24 cellular contexts compared by ENCODE assay signal in genomic region chr11:112615238-112615637, GRCh38.
DNase-seq lines count a peak whose midpoint lies in the region; ATAC-seq, FAIRE-seq and TF ChIP-seq lines count a peak whose summit lies in the region.
"Had no signal": no experiment of that assay in that cellular context is flagged by ENCODE, and none has a peak within 500 bp of the region (broad histone marks: within the 10 kb centered on the region; RNA-seq: fewer than 3 reads in every experiment).

No MANE protein-coding gene starts in this region.

- BruUV-seq in mammary epithelial cell (replicated peaks; lab: Mats Ljungman, UMichigan): no TSS peak

- peak overlapping the region; percentile 67 for H3K27ac ChIP-seq in mammary epithelial cell (ENCODE audit: insufficient read depth, low read depth, low read length)
- H3K27ac ChIP-seq in breast epithelium: peak overlapping the region in 1 of 2 donors; percentile 82
- peak overlapping the region; percentile 65 to 86 (median 76) for H3K27ac ChIP-seq in esophagus squamous epithelium
- no peak overlapping the region for H3K27ac ChIP-seq in left ventricle myocardium inferior (replicated peaks)
- H3K27ac ChIP-seq: Peyer's patch had no signal

- H3K9me3 ChIP-seq in mammary epithelial cell (replicated peaks; ENCODE audit: insufficient read depth, low read length): no peaks in the 10 kb centered on the region
- H3K9me3 ChIP-seq in breast epithelium: no peaks in the 10 kb centered on the region
- no peaks in the 10 kb centered on the region for H3K9me3 ChIP-seq in esophagus squamous epithelium
- no peaks in the 10 kb centered on the region for H3K9me3 ChIP-seq in left ventricle myocardium inferior (replicated peaks)
- H3K9me3 ChIP-seq: BE2C, HAP-1, MG63, Peyer's patch, SK-N-SH had no signal

- H3K9ac ChIP-seq in mammary epithelial cell (ENCODE audit: insufficient read depth, low read length): no peak overlapping the region
- H3K9ac ChIP-seq: SK-N-SH had no signal

- peaks cover 57% of the 10 kb centered on the region for H3K4me1 ChIP-seq in mammary epithelial cell (ENCODE audit: insufficient read depth, low read length)
- H3K4me1 ChIP-seq in breast epithelium: peaks cover 0 to 17% of the 10 kb centered on the region in 2 donors
- peaks cover 27 to 69% (median 30%) of the 10 kb centered on the region in 3 donors for H3K4me1 ChIP-seq in esophagus squamous epithelium
- peaks cover 33% of the 10 kb centered on the region for H3K4me1 ChIP-seq in left ventricle myocardium inferior
- H3K4me1 ChIP-seq: HAP-1 had no signal

- no peaks in the 10 kb centered on the region for H3K79me2 ChIP-seq in mammary epithelial cell (ENCODE audit: insufficient read depth, low read length)

- H3K36me3 ChIP-seq in mammary epithelial cell (ENCODE audit: insufficient read depth, low read length): no peaks in the 10 kb centered on the region
- no peaks in the 10 kb centered on the region for H3K36me3 ChIP-seq in breast epithelium
- H3K36me3 ChIP-seq in esophagus squamous epithelium: no peaks in the 10 kb centered on the region
- no peaks in the 10 kb centered on the region for H3K36me3 ChIP-seq in left ventricle myocardium inferior
- H3K36me3 ChIP-seq: BE2C, HAP-1, MG63, Peyer's patch had no signal

- in situ Hi-C loops in mammary epithelial cell (cut with MboI; ENCODE audit: low sequenced_read_pairs in 2 of 2): no loop called here

- H3K9me3 Mint-ChIP-seq in dendritic cell treated with granulocyte-macrophage colony-stimulating factor and Interleukin-4, amounts not matched to agents 40 ng/mL and 50 ng/mL, for 4 days: no peaks in the 10 kb centered on the region
- H3K9me3 Mint-ChIP-seq in naive thymus-derived CD8-positive, alpha-beta T cell: no peaks in the 10 kb centered on the region

- H4K20me1 ChIP-seq in mammary epithelial cell (ENCODE audit: insufficient read depth, low read length): no peaks in the 10 kb centered on the region

- no peaks in the 10 kb centered on the region for H3K36me3 Mint-ChIP-seq in dendritic cell treated with granulocyte-macrophage colony-stimulating factor and Interleukin-4, amounts not matched to agents 40 ng/mL and 50 ng/mL, for 4 days (ENCODE audit: low read depth)
- no peaks in the 10 kb centered on the region for H3K36me3 Mint-ChIP-seq in naive thymus-derived CD8-positive, alpha-beta T cell
- H3K36me3 Mint-ChIP-seq: CD4-positive, CD25-positive, alpha-beta regulatory T cell had no signal

- peaks cover 64% of the 10 kb centered on the region for H3K4me1 Mint-ChIP-seq in dendritic cell treated with granulocyte-macrophage colony-stimulating factor and Interleukin-4, amounts not matched to agents 40 ng/mL and 50 ng/mL, for 4 days (ENCODE audit: low read depth)
- H3K4me1 Mint-ChIP-seq in naive thymus-derived CD8-positive, alpha-beta T cell: peaks cover 0 to 4% (median 0%) of the 10 kb centered on the region in 4 donors
- H3K4me1 Mint-ChIP-seq: CD4-positive, CD25-positive, alpha-beta regulatory T cell had no signal

- DNase-seq in mammary epithelial cell (peak; percentile 51), breast epithelium (ENCODE audit: low spot score in 2 of 2) (no peak), esophagus squamous epithelium (lab: John Stamatoyannopoulos, UW) (no peak), urothelium cell line (ENCODE audit: low spot score) (no peak), left ventricle myocardium inferior (no peak)
- DNase-seq in naive thymus-derived CD8-positive, alpha-beta T cell: no peak
- DNase-seq: 8988T; ACHN; BE2C; CD4-positive, CD25-positive, alpha-beta regulatory T cell; DMS53; GOT3; HFFc6; KBM-7; MG63; NCI-H2029; NCI-H226; NCI-H510A; NCI-H69; Peyer's patch; SK-N-SH had no signal

- POLR2A ChIA-PET in naive thymus-derived CD8-positive, alpha-beta T cell (lab: Charles Lee): no interaction called here

- FAIRE-seq in urothelium cell line (lab: Jason Lieb, UNC): peak; percentile 73

- no peak for ATAC-seq in naive thymus-derived CD8-positive, alpha-beta T cell
- no peak for ATAC-seq in GM18520 (IDR thresholded peaks at IDR 0.05; ENCODE audit: unreplicated experiment)

- dilution Hi-C loops in mammary epithelial cell (cut with HindIII; ENCODE audit: low sequenced_read_pairs): no loop called here

- H3K4me3 ChIP-seq in mammary epithelial cell (replicated peaks in 1 of 3; ENCODE audit: insufficient read depth in 1 of 3, low read depth in 2 of 3, low read length in 3 of 3) (no peak overlapping the region), breast epithelium (no peak overlapping the region), esophagus squamous epithelium (no peak overlapping the region), left ventricle myocardium inferior (no peak overlapping the region)
- H3K4me3 ChIP-seq: HAP-1, MG63, Peyer's patch had no signal

- TF ChIP-seq CTCF in mammary epithelial cell (conservative IDR thresholded peaks at IDR 0.05 in 1 of 2, IDR thresholded peaks at IDR 0.05 in 1 of 2; ENCODE audit: extremely low read depth in 1 of 2, insufficient read depth in 1 of 2, low read depth in 1 of 2, low read length in 2 of 2): no peak
- no peak for TF ChIP-seq CTCF in breast epithelium (IDR thresholded peaks at IDR 0.05)
- no peak for TF ChIP-seq CTCF in esophagus squamous epithelium (IDR thresholded peaks at IDR 0.05)
- no peak for TF ChIP-seq CTCF in left ventricle myocardium inferior (IDR thresholded peaks at IDR 0.05; ENCODE audit: borderline replicate concordance)

- H3K4me2 ChIP-seq in mammary epithelial cell (ENCODE audit: insufficient read depth, low read depth, low read length): peak overlapping the region; percentile 68
- H3K4me2 ChIP-seq: SK-N-SH had no signal

- H3K4me3 Mint-ChIP-seq in dendritic cell treated with granulocyte-macrophage colony-stimulating factor and Interleukin-4, amounts not matched to agents 40 ng/mL and 50 ng/mL, for 4 days: no peak overlapping the region
- no peak overlapping the region for H3K4me3 Mint-ChIP-seq in naive thymus-derived CD8-positive, alpha-beta T cell
- H3K4me3 Mint-ChIP-seq: CD4-positive, CD25-positive, alpha-beta regulatory T cell; HFFc6 had no signal

- peak overlapping the region; percentile 86 for H3K27ac Mint-ChIP-seq in dendritic cell treated with granulocyte-macrophage colony-stimulating factor and Interleukin-4, amounts not matched to agents 40 ng/mL and 50 ng/mL, for 4 days
- H3K27ac Mint-ChIP-seq in naive thymus-derived CD8-positive, alpha-beta T cell: no peak overlapping the region
- H3K27ac Mint-ChIP-seq: CD4-positive, CD25-positive, alpha-beta regulatory T cell; HFFc6 had no signal

- H3K27me3 Mint-ChIP-seq in dendritic cell treated with granulocyte-macrophage colony-stimulating factor and Interleukin-4, amounts not matched to agents 40 ng/mL and 50 ng/mL, for 4 days: no peaks in the 10 kb centered on the region
- peaks cover 5 to 50% (median 13%) of the 10 kb centered on the region in 5 donors for H3K27me3 Mint-ChIP-seq in naive thymus-derived CD8-positive, alpha-beta T cell

- no peak overlapping the region for H2AFZ ChIP-seq in mammary epithelial cell (ENCODE audit: low read depth, low read length)

- H3K27me3 ChIP-seq in mammary epithelial cell (ENCODE audit: insufficient read depth, low read length) (no peaks in the 10 kb centered on the region), breast epithelium (no peaks in the 10 kb centered on the region), esophagus squamous epithelium (no peaks in the 10 kb centered on the region), left ventricle myocardium inferior (ENCODE audit: low read depth) (no peaks in the 10 kb centered on the region)
- H3K27me3 ChIP-seq: BE2C, MG63, Peyer's patch had no signal

- TF ChIP-seq POLR2A in breast epithelium (IDR thresholded peaks at IDR 0.05): no peak
- TF ChIP-seq POLR2A in esophagus squamous epithelium (IDR thresholded peaks at IDR 0.05): no peak

- intact Hi-C loops in mammary epithelial cell (cut with micrococcal nuclease): no loop called here
- intact Hi-C loops in breast epithelium (cut with DNase I; ENCODE audit: low total_unique reads): no loop called here
- intact Hi-C loops in dendritic cell treated with granulocyte-macrophage colony-stimulating factor and Interleukin-4, amounts not matched to agents 40 ng/mL and 50 ng/mL, for 4 days (cut with micrococcal nuclease): no loop called here
- intact Hi-C loops in esophagus squamous epithelium (cut with DNase I): no loop called here
- intact Hi-C loops in left ventricle myocardium inferior (cut with micrococcal nuclease): no loop called here

- CTCF ChIA-PET in mammary epithelial cell (lab: Charles Lee; ENCODE audit: low non-redundant PET): no interaction called here
